In genomic region chr6:112296122-112296521, GRCh38 we compare ENCODE assay signal across 9 cellular contexts. TPM values are rescaled to one million over a fixed set of nuclear protein-coding genes. Genes with fewer than 3 reads are reported as not detected.
DNase-seq lines count a peak whose midpoint lies in the region; ATAC-seq and TF ChIP-seq lines count a peak whose summit lies in the region.
"Had no signal": no experiment of that assay in that cellular context is flagged by ENCODE, and none has a peak within 500 bp of the region (broad histone marks: within the 10 kb centered on the region; RNA-seq: fewer than 3 reads in every experiment).

No MANE protein-coding gene starts in this region.

- no peaks in the 10 kb centered on the region for H3K36me3 Mint-ChIP-seq in glutamatergic neuron (ENCODE audit: unreplicated experiment)

- H3K4me3 Mint-ChIP-seq in glutamatergic neuron (ENCODE audit: unreplicated experiment), result no peak overlapping the region

- H3K27me3 Mint-ChIP-seq in glutamatergic neuron (ENCODE audit: unreplicated experiment), result peaks cover 2% of the 10 kb centered on the region

- DNase-seq in EL (peak; percentile 76), OCI-LY7 (ENCODE audit: low spot score) (peak; percentile 1), germinal center (ENCODE audit: low spot score) (peak; percentile 13), NCI-H1417 (lab: John Stamatoyannopoulos, UW) (no peak), CD1c-positive myeloid dendritic cell (ENCODE audit: extremely low spot score) (no peak), glutamatergic neuron (no peak), NCI-H345 (lab: John Stamatoyannopoulos, UW) (no peak)

- peaks cover 4% of the 10 kb centered on the region for H3K4me1 Mint-ChIP-seq in glutamatergic neuron (ENCODE audit: low read depth, unreplicated experiment)

- H3K4me3 ChIP-seq in OCI-LY7 (ENCODE audit: low read depth, low read length, poor library complexity, severe bottlenecking), result no peak overlapping the region

- peak; percentile 64 for TF ChIP-seq CTCF in OCI-LY7 (conservative IDR thresholded peaks at IDR 0.05; ENCODE audit: low read length)
- TF ChIP-seq CTCF in glutamatergic neuron (IDR thresholded peaks at IDR 0.05; ENCODE audit: partially characterized antibody, unreplicated experiment), result no peak

- no peak overlapping the region for H3K27ac ChIP-seq in OCI-LY7 (ENCODE audit: low read depth, low read length, poor library complexity, severe bottlenecking)

- no peak overlapping the region for H3K27ac Mint-ChIP-seq in glutamatergic neuron (ENCODE audit: unreplicated experiment)

- no peak overlapping the region for H2AFZ ChIP-seq in OCI-LY7 (ENCODE audit: low read length)

- POLR2A ChIA-PET in OCI-LY7 (lab: Charles Lee), result interaction anchor here (0.9 kb wide), 1 partner anchor 21 kb away, joined by 3 read pairs; no protein-coding TSS in a partner anchor

- BruUV-seq in OCI-LY7 (replicated peaks; lab: Mats Ljungman, UMichigan), result no TSS peak

- ATAC-seq in GM21619 (IDR thresholded peaks at IDR 0.05; ENCODE audit: unreplicated experiment), result peak; percentile 65

- CTCF ChIA-PET in OCI-LY7 (lab: Charles Lee; ENCODE audit: unreplicated experiment), result no interaction called here

- no peaks in the 10 kb centered on the region for H3K36me3 ChIP-seq in OCI-LY7 (ENCODE audit: insufficient read depth, low read length)

- H3K4me1 ChIP-seq in OCI-LY7 (ENCODE audit: insufficient read depth, low read length, poor library complexity, severe bottlenecking), result no peaks in the 10 kb centered on the region

- intact Hi-C loops in OCI-LY7 (cut with micrococcal nuclease; ENCODE audit: unreplicated experiment), result no loop called here

- no peaks in the 10 kb centered on the region for H4K20me1 ChIP-seq in OCI-LY7 (ENCODE audit: insufficient read depth, low read length)

- H3K4me2 ChIP-seq in OCI-LY7 (ENCODE audit: low read length), result no peak overlapping the region

- no peaks in the 10 kb centered on the region for H3K9me3 ChIP-seq in OCI-LY7 (ENCODE audit: low read length)

- no peaks in the 10 kb centered on the region for H3K9me2 ChIP-seq in OCI-LY7 (ENCODE audit: insufficient read depth, low read length)

- no peaks in the 10 kb centered on the region for H3K79me2 ChIP-seq in OCI-LY7 (ENCODE audit: insufficient read depth, low read depth, low read length)

- H3K9me3 Mint-ChIP-seq in glutamatergic neuron (ENCODE audit: unreplicated experiment), result no peaks in the 10 kb centered on the region

RNA-seq across cellular contexts. Expression of gene LAMA4, which starts 41.8 kb away (rescaled TPM):
- not detected in 2 replicates for total RNA-seq in OCI-LY7 (2014; rRNA removed; shearing (Covaris generic))
- not detected in 2 replicates for total RNA-seq in OCI-LY7 (2022)
- total RNA-seq in glutamatergic neuron (ENCODE audit: unreplicated experiment), result 0.22 TPM

RNA-seq across cellular contexts. Expression of gene RFPL4B, which starts 51.0 kb away (rescaled TPM):
- total RNA-seq in OCI-LY7 (2014; rRNA removed; shearing (Covaris generic)), result not detected in 2 replicates
- not detected in 2 replicates for total RNA-seq in OCI-LY7 (2022)
- total RNA-seq in glutamatergic neuron (ENCODE audit: unreplicated experiment), result 1.1 TPM
- total RNA-seq: liver had no signal

Comparison
In these comparisons a context has a peak if more than half of its experiments do, and no peak if none do; other contexts are left out.
1. DNase-seq: peak in EL (single experiment), OCI-LY7 (single experiment) and germinal center (single experiment); none in NCI-H1417 (0 of 3), CD1c-positive myeloid dendritic cell (single experiment), glutamatergic neuron (single experiment) and NCI-H345 (single experiment).